26 cellular contexts compared by ENCODE assay signal in genomic region chr10:35696392-35696791, GRCh38.
"Had no signal": no experiment of that assay in that cellular context is flagged by ENCODE, and none has a peak within 500 bp of the region (broad histone marks: within the 10 kb centered on the region; RNA-seq: fewer than 3 reads in every experiment).

No MANE protein-coding gene starts in this region.

- H3K4me1 ChIP-seq: gastroesophageal sphincter, left lung, right lobe of liver, stomach, thyroid gland, vagina had no signal

- H3K36me3 Mint-ChIP-seq: naive thymus-derived CD8-positive, alpha-beta T cell; stimulated activated effector memory CD8-positive, alpha-beta T cell treated with anti-CD3 and anti-CD28 coated beads, Interleukin-12 subunit alpha, Interleukin-12 subunit beta, amount 100 ng/mL, for 72 hours had no signal

- H3K27me3 ChIP-seq: heart right ventricle, left lung, pancreas, right lobe of liver, stomach, thyroid gland, vagina had no signal

- ATAC-seq: esophagus mucosa; gastroesophageal sphincter; heart right ventricle; left lung; naive thymus-derived CD8-positive, alpha-beta T cell; pancreas; right lobe of liver; stimulated activated effector memory CD8-positive, alpha-beta T cell treated with anti-CD3 and anti-CD28 coated beads, Interleukin-12 subunit alpha, Interleukin-12 subunit beta, amount 100 ng/mL, for 72 hours had no signal

- H3K9me3 Mint-ChIP-seq: nephron progenitor cell; stimulated activated effector memory CD8-positive, alpha-beta T cell treated with anti-CD3 and anti-CD28 coated beads, Interleukin-12 subunit alpha, Interleukin-12 subunit beta, amount 100 ng/mL, for 72 hours had no signal

- H3K36me3 ChIP-seq: gastroesophageal sphincter, heart right ventricle, left lung, pancreas, right lobe of liver, stomach, thyroid gland, vagina had no signal

- H3K27ac ChIP-seq: epithelial cell of prostate, gastroesophageal sphincter, heart right ventricle, left lung, pancreas, right lobe of liver, stomach, thyroid gland, vagina had no signal

- H3K9me3 ChIP-seq: gastroesophageal sphincter, heart right ventricle, left lung, pancreas, right lobe of liver, stomach, thyroid gland, vagina had no signal

- H3K4me3 ChIP-seq: gastroesophageal sphincter, heart right ventricle, left lung, pancreas, right lobe of liver, stomach, thyroid gland, vagina had no signal

- DNase-seq: cerebellar nuclear complex; cortex of kidney; effector CD4-positive, alpha-beta T cell; foreskin fibroblast; glutamatergic neuron; heart right ventricle; hippocampal formation; left lung; mammary epithelial cell; naive thymus-derived CD8-positive, alpha-beta T cell; nephron progenitor cell; occipital lobe; pancreas; retina; right lobe of liver; small intestine; stimulated activated CD4-positive, alpha-beta T cell treated with anti-CD3 and anti-CD28 coated beads, Interleukin-2, amount 100 ng/mL, for 24 hours; stimulated activated CD4-positive, alpha-beta T cell treated with anti-CD3 and anti-CD28 coated beads, Interleukin-4, amount 100 ng/mL, for 24 hours; stimulated activated naive CD4-positive, alpha-beta T cell treated with Interleukin-2 at 50 U/mL for 16 hours; stomach; thyroid gland had no signal

- H3K4me3 Mint-ChIP-seq: naive thymus-derived CD8-positive, alpha-beta T cell; nephron progenitor cell; stimulated activated effector memory CD8-positive, alpha-beta T cell treated with anti-CD3 and anti-CD28 coated beads, Interleukin-12 subunit alpha, Interleukin-12 subunit beta, amount 100 ng/mL, for 72 hours had no signal

- H3K4me1 Mint-ChIP-seq: naive thymus-derived CD8-positive, alpha-beta T cell; stimulated activated effector memory CD8-positive, alpha-beta T cell treated with anti-CD3 and anti-CD28 coated beads, Interleukin-12 subunit alpha, Interleukin-12 subunit beta, amount 100 ng/mL, for 72 hours had no signal

- H3K27ac Mint-ChIP-seq: naive thymus-derived CD8-positive, alpha-beta T cell; nephron progenitor cell; stimulated activated effector memory CD8-positive, alpha-beta T cell treated with anti-CD3 and anti-CD28 coated beads, Interleukin-12 subunit alpha, Interleukin-12 subunit beta, amount 100 ng/mL, for 72 hours had no signal
